2 cellular contexts compared by ENCODE assay signal in the genomic region with DNA sequence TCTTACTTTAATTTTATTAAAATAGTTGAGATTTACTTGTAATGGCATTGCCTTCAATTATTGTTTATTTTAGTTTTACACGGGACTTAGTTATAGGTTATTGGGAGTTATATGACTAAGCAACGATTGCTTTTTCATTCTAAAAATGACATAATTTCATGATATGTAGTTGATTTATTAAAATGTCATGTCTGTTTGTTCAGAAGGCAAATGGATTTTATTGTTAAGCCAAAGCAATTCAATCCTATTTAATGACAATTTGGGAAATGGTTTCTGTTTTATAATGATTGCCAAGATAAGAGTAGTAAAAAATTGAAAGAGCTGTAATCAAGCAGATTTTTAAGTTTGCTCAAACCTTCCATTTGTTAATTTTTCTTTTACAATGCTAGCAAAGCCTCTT.
TF ChIP-seq lines count a peak whose summit lies in the region.

No MANE protein-coding gene starts in this region.

TF ChIP-seq in HEK293, 187 proteins besides CTCF, POLR2A, EP300 and RAD21:
- TF ChIP-seq ZNF549 (tag by site-specific recombination; IDR thresholded peaks at IDR 0.05) (no peak), ZNF354C (tag by site-specific recombination; IDR thresholded peaks at IDR 0.05; ENCODE audit: borderline replicate concordance, low read depth) (no peak), KLF8 (tag by site-specific recombination; IDR thresholded peaks at IDR 0.05) (no peak), OSR2 (tag by site-specific recombination; IDR thresholded peaks at IDR 0.05) (peak; percentile 88), GLI2 (tag by site-specific recombination; IDR thresholded peaks at IDR 0.05; ENCODE audit: borderline replicate concordance, low read depth) (peak; percentile 41; the same call in 1 of the 2 replicates), HOXA7 (CRISPR knock-in tag; IDR thresholded peaks at IDR 0.05; ENCODE audit: borderline replicate concordance) (no peak), GFI1B (tag by site-specific recombination; IDR thresholded peaks at IDR 0.05) (peak; percentile 66; the same call in 1 of the 2 replicates), IKZF3 (tag by site-specific recombination; IDR thresholded peaks at IDR 0.05) (0 out of 2 replicates have a peak, but pooled peaks have one; percentile 31), ZNF24 (tag by site-specific recombination; IDR thresholded peaks at IDR 0.05) (0 out of 2 replicates have a peak, but pooled peaks have one; percentile 13), ZNF248 (tag by site-specific recombination; IDR thresholded peaks at IDR 0.05) (no peak), SP7 (tag by site-specific recombination; IDR thresholded peaks at IDR 0.05) (peak; percentile 49; the same call in 1 of the 2 replicates), ZNF629 (tag by site-specific recombination; IDR thresholded peaks at IDR 0.05) (0 out of 2 replicates have a peak, but pooled peaks have one; percentile 42), BCL11B (tag by site-specific recombination; IDR thresholded peaks at IDR 0.05; ENCODE audit: low read depth) (peak; percentile 85), EGR2 (tag by site-specific recombination; IDR thresholded peaks at IDR 0.05; ENCODE audit: low read depth) (no peak), ZBTB17 (tag by site-specific recombination; IDR thresholded peaks at IDR 0.05) (peak; percentile 56; the same call in 1 of the 2 replicates), ZNF223 (tag by site-specific recombination; IDR thresholded peaks at IDR 0.05) (no peak), ZNF266 (tag by site-specific recombination; IDR thresholded peaks at IDR 0.05; ENCODE audit: low read depth) (no peak), ZNF843 (tag by site-specific recombination; IDR thresholded peaks at IDR 0.05) (peak; percentile 80), ZNF785 (tag by site-specific recombination; IDR thresholded peaks at IDR 0.05) (no peak), ZNF366 (tag by site-specific recombination; conservative IDR thresholded peaks at IDR 0.05) (peak; percentile 35; the same call in 1 of the 2 replicates), ZNF473 (tag by site-specific recombination; IDR thresholded peaks at IDR 0.05) (no peak), FEZF1 (tag by site-specific recombination; IDR thresholded peaks at IDR 0.05) (peak; percentile 81), ZNF664 (tag by site-specific recombination; IDR thresholded peaks at IDR 0.05) (no peak), ZEB2 (tag by site-specific recombination; IDR thresholded peaks at IDR 0.05) (peak; percentile 50; the same call in 1 of the 2 replicates)
- TF ChIP-seq, protein P1, sequence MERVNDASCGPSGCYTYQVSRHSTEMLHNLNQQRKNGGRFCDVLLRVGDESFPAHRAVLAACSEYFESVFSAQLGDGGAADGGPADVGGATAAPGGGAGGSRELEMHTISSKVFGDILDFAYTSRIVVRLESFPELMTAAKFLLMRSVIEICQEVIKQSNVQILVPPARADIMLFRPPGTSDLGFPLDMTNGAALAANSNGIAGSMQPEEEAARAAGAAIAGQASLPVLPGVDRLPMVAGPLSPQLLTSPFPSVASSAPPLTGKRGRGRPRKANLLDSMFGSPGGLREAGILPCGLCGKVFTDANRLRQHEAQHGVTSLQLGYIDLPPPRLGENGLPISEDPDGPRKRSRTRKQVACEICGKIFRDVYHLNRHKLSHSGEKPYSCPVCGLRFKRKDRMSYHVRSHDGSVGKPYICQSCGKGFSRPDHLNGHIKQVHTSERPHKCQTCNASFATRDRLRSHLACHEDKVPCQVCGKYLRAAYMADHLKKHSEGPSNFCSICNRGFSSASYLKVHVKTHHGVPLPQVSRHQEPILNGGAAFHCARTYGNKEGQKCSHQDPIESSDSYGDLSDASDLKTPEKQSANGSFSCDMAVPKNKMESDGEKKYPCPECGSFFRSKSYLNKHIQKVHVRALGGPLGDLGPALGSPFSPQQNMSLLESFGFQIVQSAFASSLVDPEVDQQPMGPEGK (tag by site-specific recombination; IDR thresholded peaks at IDR 0.05): no peak
- TF ChIP-seq, protein P2, sequence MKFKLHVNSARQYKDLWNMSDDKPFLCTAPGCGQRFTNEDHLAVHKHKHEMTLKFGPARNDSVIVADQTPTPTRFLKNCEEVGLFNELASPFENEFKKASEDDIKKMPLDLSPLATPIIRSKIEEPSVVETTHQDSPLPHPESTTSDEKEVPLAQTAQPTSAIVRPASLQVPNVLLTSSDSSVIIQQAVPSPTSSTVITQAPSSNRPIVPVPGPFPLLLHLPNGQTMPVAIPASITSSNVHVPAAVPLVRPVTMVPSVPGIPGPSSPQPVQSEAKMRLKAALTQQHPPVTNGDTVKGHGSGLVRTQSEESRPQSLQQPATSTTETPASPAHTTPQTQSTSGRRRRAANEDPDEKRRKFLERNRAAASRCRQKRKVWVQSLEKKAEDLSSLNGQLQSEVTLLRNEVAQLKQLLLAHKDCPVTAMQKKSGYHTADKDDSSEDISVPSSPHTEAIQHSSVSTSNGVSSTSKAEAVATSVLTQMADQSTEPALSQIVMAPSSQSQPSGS (tag by site-specific recombination; IDR thresholded peaks at IDR 0.05; ENCODE audit: low read depth): peak; percentile 76
- TF ChIP-seq, protein P3, sequence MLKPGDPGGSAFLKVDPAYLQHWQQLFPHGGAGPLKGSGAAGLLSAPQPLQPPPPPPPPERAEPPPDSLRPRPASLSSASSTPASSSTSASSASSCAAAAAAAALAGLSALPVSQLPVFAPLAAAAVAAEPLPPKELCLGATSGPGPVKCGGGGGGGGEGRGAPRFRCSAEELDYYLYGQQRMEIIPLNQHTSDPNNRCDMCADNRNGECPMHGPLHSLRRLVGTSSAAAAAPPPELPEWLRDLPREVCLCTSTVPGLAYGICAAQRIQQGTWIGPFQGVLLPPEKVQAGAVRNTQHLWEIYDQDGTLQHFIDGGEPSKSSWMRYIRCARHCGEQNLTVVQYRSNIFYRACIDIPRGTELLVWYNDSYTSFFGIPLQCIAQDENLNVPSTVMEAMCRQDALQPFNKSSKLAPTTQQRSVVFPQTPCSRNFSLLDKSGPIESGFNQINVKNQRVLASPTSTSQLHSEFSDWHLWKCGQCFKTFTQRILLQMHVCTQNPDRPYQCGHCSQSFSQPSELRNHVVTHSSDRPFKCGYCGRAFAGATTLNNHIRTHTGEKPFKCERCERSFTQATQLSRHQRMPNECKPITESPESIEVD (tag by site-specific recombination; IDR thresholded peaks at IDR 0.05): peak; percentile 98

TF ChIP-seq in H1, 55 proteins besides CTCF, POLR2A, EP300 and RAD21:
- no peak for TF ChIP-seq HDAC2 (IDR thresholded peaks at IDR 0.05; ENCODE audit: borderline replicate concordance in 1 of 2, low read depth in 2 of 2, low read length in 2 of 2)
- TF ChIP-seq CBX8 (IDR thresholded peaks at IDR 0.05; ENCODE audit: borderline replicate concordance, low read depth, low read length): no peak
- TF ChIP-seq, protein P4, sequence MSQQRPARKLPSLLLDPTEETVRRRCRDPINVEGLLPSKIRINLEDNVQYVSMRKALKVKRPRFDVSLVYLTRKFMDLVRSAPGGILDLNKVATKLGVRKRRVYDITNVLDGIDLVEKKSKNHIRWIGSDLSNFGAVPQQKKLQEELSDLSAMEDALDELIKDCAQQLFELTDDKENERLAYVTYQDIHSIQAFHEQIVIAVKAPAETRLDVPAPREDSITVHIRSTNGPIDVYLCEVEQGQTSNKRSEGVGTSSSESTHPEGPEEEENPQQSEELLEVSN (IDR thresholded peaks at IDR 0.05): no peak
- TF ChIP-seq TAF1 (IDR thresholded peaks at IDR 0.05; ENCODE audit: low read depth, low read length): no peak
- no peak for TF ChIP-seq POLR2AphosphoS5 (IDR thresholded peaks at IDR 0.05; ENCODE audit: low read depth, low read length)
- no peak for TF ChIP-seq ASH2L (IDR thresholded peaks at IDR 0.05; ENCODE audit: low read length)
- no peak for TF ChIP-seq NANOG (IDR thresholded peaks at IDR 0.05; ENCODE audit: insufficient read depth, low read depth, low read length, poor library complexity, severe bottlenecking)
- no peak for TF ChIP-seq SRF (IDR thresholded peaks at IDR 0.05; ENCODE audit: low read depth, low read length)
- TF ChIP-seq BACH1 (IDR thresholded peaks at IDR 0.05; ENCODE audit: low read length): no peak
- TF ChIP-seq JUND (IDR thresholded peaks at IDR 0.05; ENCODE audit: low read length): no peak
- TF ChIP-seq BRCA1 (IDR thresholded peaks at IDR 0.05; ENCODE audit: low read depth, low read length): no peak
- TF ChIP-seq CREB1 (IDR thresholded peaks at IDR 0.05): no peak
- no peak for TF ChIP-seq EZH2 (IDR thresholded peaks at IDR 0.05; ENCODE audit: low read depth, low read length, severe bottlenecking)
- no peak for TF ChIP-seq PHF8 (conservative IDR thresholded peaks at IDR 0.05; ENCODE audit: low read depth, low read length)
- TF ChIP-seq KDM4A (IDR thresholded peaks at IDR 0.05; ENCODE audit: low read depth, low read length, severe bottlenecking): no peak
- no peak for TF ChIP-seq SP1 (IDR thresholded peaks at IDR 0.05; ENCODE audit: low read depth, low read length)
- no peak for TF ChIP-seq SIN3A (conservative IDR thresholded peaks at IDR 0.05 in 1 of 2, IDR thresholded peaks at IDR 0.05 in 1 of 2; ENCODE audit: low read depth in 1 of 2, low read length in 2 of 2)
